In genomic region chr22:47921906-47922305, GRCh38 we compare ENCODE assay signal across 32 cellular contexts.
"Had no signal": no experiment of that assay in that cellular context is flagged by ENCODE, and none has a peak within 500 bp of the region (broad histone marks: within the 10 kb centered on the region; RNA-seq: fewer than 3 reads in every experiment).

No MANE protein-coding gene starts in this region.

- H3K4me3 ChIP-seq: ascending aorta, breast epithelium, cardiac muscle cell, coronary artery, dorsolateral prefrontal cortex, gastrocnemius medialis, heart left ventricle had no signal

- H3K27ac ChIP-seq: ascending aorta, breast epithelium, cardiac muscle cell, coronary artery, dorsolateral prefrontal cortex, foreskin keratinocyte, gastrocnemius medialis, heart left ventricle, WERI-Rb-1 had no signal

- H3K9me3 ChIP-seq: ascending aorta, gastrocnemius medialis had no signal

- DNase-seq: activated B cell treated with CpG ODN at 0.5 μM for 24 hours; activated CD4-positive, alpha-beta memory T cell treated with anti-CD3 and anti-CD28 coated beads for 36 hours; activated CD8-positive, alpha-beta memory T cell treated with anti-CD3 and anti-CD28 coated beads, Interleukin-2, amount 10 ng/mL, durations not matched to agents 7 days and 5 days; activated CD8-positive, alpha-beta memory T cell treated with anti-CD3 and anti-CD28 coated beads, Interleukin-2, amount 50 U/mL, for 4 hours; activated CD8-positive, alpha-beta T cell treated with anti-CD3 and anti-CD28 coated beads, Interleukin-2, amount 10 ng/mL, durations not matched to agents 7 days and 5 days; activated gamma-delta T cell; activated naive CD4-positive, alpha-beta T cell; activated naive CD4-positive, alpha-beta T cell treated with anti-CD3 and anti-CD28 coated beads, Interleukin-2, amount 10 ng/mL, durations not matched to agents 7 days and 5 days; activated naive CD8-positive, alpha-beta T cell treated with anti-CD3 and anti-CD28 coated beads, Interleukin-2, amount 10 ng/mL, durations not matched to agents 7 days and 5 days; activated T-cell treated with anti-CD3 and anti-CD28 coated beads, Interleukin-2, amount 50 U/mL, for 1 hour; activated T-cell treated with anti-CD3 and anti-CD28 coated beads, Interleukin-2, amount 50 U/mL, for 72 hours; central memory CD4-positive, alpha-beta T cell; dorsolateral prefrontal cortex; effector memory CD4-positive, alpha-beta T cell; endodermal cell; foreskin keratinocyte; gastrocnemius medialis; glutamatergic neuron; heart left ventricle; T-helper 1 cell; T-helper 17 cell; T1000; WERI-Rb-1 had no signal

- H3K4me1 ChIP-seq: ascending aorta, breast epithelium, foreskin keratinocyte, gastrocnemius medialis, heart left ventricle had no signal

- H3K36me3 ChIP-seq: ascending aorta, breast epithelium, cardiac muscle cell, gastrocnemius medialis, heart left ventricle, WERI-Rb-1 had no signal

- H3K27me3 Mint-ChIP-seq: activated naive CD8-positive, alpha-beta T cell treated with anti-CD3 and anti-CD28 coated beads, Interleukin-2, amount 10 ng/mL, durations not matched to agents 7 days and 5 days; dendritic cell treated with granulocyte-macrophage colony-stimulating factor and Interleukin-4, amounts not matched to agents 40 ng/mL and 50 ng/mL, for 4 days had no signal

- H3K27me3 ChIP-seq: ascending aorta, breast epithelium, cardiac muscle cell, foreskin keratinocyte, gastrocnemius medialis, heart left ventricle had no signal

- H3K9me3 Mint-ChIP-seq: activated CD4-positive, alpha-beta memory T cell treated with anti-CD3 and anti-CD28 coated beads for 36 hours; activated CD4-positive, alpha-beta T cell treated with anti-CD3 and anti-CD28 coated beads, Interleukin-2, amount 10 ng/mL, durations not matched to agents 24 days and 14 days had no signal

- H3K4me1 Mint-ChIP-seq: endodermal cell, T-helper 17 cell had no signal

- H3K27ac Mint-ChIP-seq: activated B cell treated with CpG ODN at 0.5 μM for 24 hours; activated CD4-positive, alpha-beta memory T cell treated with anti-CD3 and anti-CD28 coated beads for 36 hours; activated CD4-positive, alpha-beta T cell treated with anti-CD3 and anti-CD28 coated beads, Interleukin-2, amount 10 ng/mL, durations not matched to agents 24 days and 14 days; activated CD8-positive, alpha-beta memory T cell treated with anti-CD3 and anti-CD28 coated beads, Interleukin-2, amount 10 ng/mL, durations not matched to agents 7 days and 5 days; activated CD8-positive, alpha-beta T cell treated with anti-CD3 and anti-CD28 coated beads, Interleukin-2, amount 10 ng/mL, durations not matched to agents 7 days and 5 days; activated naive CD4-positive, alpha-beta T cell treated with anti-CD3 and anti-CD28 coated beads, Interleukin-2, amount 10 ng/mL, durations not matched to agents 7 days and 5 days; activated naive CD4-positive, alpha-beta T cell treated with anti-CD3 and anti-CD28 coated beads, Interleukin-2, amount 50 U/mL, for 72 hours; activated naive CD8-positive, alpha-beta T cell treated with anti-CD3 and anti-CD28 coated beads, Interleukin-2, amount 10 ng/mL, durations not matched to agents 7 days and 5 days; activated T-cell treated with anti-CD3 and anti-CD28 coated beads, Interleukin-2, amount 50 U/mL, for 72 hours; brain; dendritic cell treated with granulocyte-macrophage colony-stimulating factor and Interleukin-4, amounts not matched to agents 40 ng/mL and 50 ng/mL, for 4 days; endodermal cell; T-helper 17 cell; T-helper 2 cell treated with Interferon-gamma antibody and Interleukin-4, amounts not matched to agents 5 μg/mL and 100 μg/mL, for 36 hours had no signal

- H3K36me3 Mint-ChIP-seq: activated CD4-positive, alpha-beta memory T cell treated with anti-CD3 and anti-CD28 coated beads for 36 hours; activated CD8-positive, alpha-beta memory T cell treated with anti-CD3 and anti-CD28 coated beads, Interleukin-2, amount 10 ng/mL, durations not matched to agents 7 days and 5 days; activated naive CD4-positive, alpha-beta T cell treated with anti-CD3 and anti-CD28 coated beads, Interleukin-2, amount 10 ng/mL, durations not matched to agents 7 days and 5 days; activated naive CD8-positive, alpha-beta T cell treated with anti-CD3 and anti-CD28 coated beads, Interleukin-2, amount 10 ng/mL, durations not matched to agents 7 days and 5 days; brain had no signal

- H3K4me3 Mint-ChIP-seq: activated B cell treated with CpG ODN at 0.5 μM for 24 hours; activated CD4-positive, alpha-beta memory T cell treated with anti-CD3 and anti-CD28 coated beads for 36 hours; activated CD4-positive, alpha-beta T cell treated with anti-CD3 and anti-CD28 coated beads, Interleukin-2, amount 10 ng/mL, durations not matched to agents 24 days and 14 days; activated CD8-positive, alpha-beta memory T cell treated with anti-CD3 and anti-CD28 coated beads, Interleukin-2, amount 10 ng/mL, durations not matched to agents 7 days and 5 days; activated CD8-positive, alpha-beta T cell treated with anti-CD3 and anti-CD28 coated beads, Interleukin-2, amount 10 ng/mL, durations not matched to agents 7 days and 5 days; activated naive CD4-positive, alpha-beta T cell treated with anti-CD3 and anti-CD28 coated beads, Interleukin-2, amount 10 ng/mL, durations not matched to agents 7 days and 5 days; activated naive CD8-positive, alpha-beta T cell treated with anti-CD3 and anti-CD28 coated beads, Interleukin-2, amount 10 ng/mL, durations not matched to agents 7 days and 5 days; activated T-cell treated with anti-CD3 and anti-CD28 coated beads, Interleukin-2, amount 50 U/mL, for 72 hours; brain; dendritic cell treated with granulocyte-macrophage colony-stimulating factor and Interleukin-4, amounts not matched to agents 40 ng/mL and 50 ng/mL, for 4 days; endodermal cell; T-helper 17 cell; T-helper 2 cell treated with Interferon-gamma antibody and Interleukin-4, amounts not matched to agents 5 μg/mL and 100 μg/mL, for 36 hours had no signal
